8 cellular contexts compared by ENCODE assay signal in genomic region chr12:68406134-68406576, GRCh38.
DNase-seq lines count a peak whose midpoint lies in the region; ATAC-seq and TF ChIP-seq lines count a peak whose summit lies in the region.

No MANE protein-coding gene starts in this region.

- no peak for ATAC-seq in HG03354 (IDR thresholded peaks at IDR 0.05; ENCODE audit: poor library complexity, severe bottlenecking, unreplicated experiment)

- POLR2A ChIA-PET in MCF 10A (lab: Yijun Ruan, JAX) (interaction anchor here (0.8 to 1.5 kb wide), 4 partner anchors 9 to 281 kb away, joined by 3 to 6 read pairs (median 3); partner anchors contain the start of genes NUP107 and RAP1B), GM10248 (lab: Yijun Ruan, JAX) (no interaction called here)

- H3K4me3 ChIP-seq in stomach = peak overlapping the region in 1 of 4 donors; percentile 6

- H3K4me1 ChIP-seq in stomach = peaks cover 10 to 29% (median 23%) of the 10 kb centered on the region in 4 donors

- peaks cover 19% of the 10 kb centered on the region for H3K4me1 Mint-ChIP-seq in MCF 10A (ENCODE audit: insufficient read depth, unreplicated experiment)

- no peak for TF ChIP-seq POLR2A in stomach (IDR thresholded peaks at IDR 0.05)

- no peaks in the 10 kb centered on the region for H3K36me3 ChIP-seq in stomach

- DNase-seq in AML-193 (lab: John Stamatoyannopoulos, UW) (peak; percentile 87 to 88), Kasumi-1 (lab: John Stamatoyannopoulos, UW) (peak; percentile 91 to 93), MCF 10A (ENCODE audit: unreplicated experiment) (peak; percentile 91), inferior parietal cortex (ENCODE audit: extremely low spot score) (peak; percentile 13), stomach (peak; percentile 88), NCI-H1417 (lab: John Stamatoyannopoulos, UW) (no peak), GM10248 (ENCODE audit: extremely low spot score) (no peak)

- no peaks in the 10 kb centered on the region for H3K27me3 Mint-ChIP-seq in MCF 10A (ENCODE audit: insufficient read depth, unreplicated experiment)

- intact Hi-C loops in MCF 10A (cut with micrococcal nuclease) (loop anchor here (5.0 kb wide), 1 partner anchor 206 kb away; the partner anchor contains the start of gene RAP1B), stomach (cut with DNase I; ENCODE audit: low total_unique reads) (no loop called here)

- H3K27ac Mint-ChIP-seq in MCF 10A (ENCODE audit: low read depth, unreplicated experiment) = peak overlapping the region; percentile 6

- H3K27me3 ChIP-seq in stomach = no peaks in the 10 kb centered on the region

- TF ChIP-seq EP300 in stomach (IDR thresholded peaks at IDR 0.05) = no peak

- peaks cover 7% of the 10 kb centered on the region for H3K36me3 Mint-ChIP-seq in MCF 10A (ENCODE audit: insufficient read depth, unreplicated experiment)

- CTCF ChIA-PET in MCF 10A (lab: Yijun Ruan, JAX) (interaction anchor here (0.7 to 1.5 kb wide), 2 partner anchors 11 to 120 kb away, joined by 4 to 6 read pairs; no protein-coding TSS in a partner anchor), GM10248 (lab: Yijun Ruan, JAX) (interaction anchor here (1.2 to 1.3 kb wide), 2 partner anchors 10 to 36 kb away, joined by 3 read pairs; no protein-coding TSS in a partner anchor)

- H3K9me3 Mint-ChIP-seq in MCF 10A (ENCODE audit: unreplicated experiment) = no peaks in the 10 kb centered on the region

- peak; percentile 21 for TF ChIP-seq CTCF in MCF 10A (IDR thresholded peaks at IDR 0.05; ENCODE audit: unreplicated experiment)
- TF ChIP-seq CTCF in stomach (IDR thresholded peaks at IDR 0.05) = peak in 4 of 7 experiments; percentile 14 to 53 (median 34)
- TF ChIP-seq CTCF in GM10248 (IDR thresholded peaks at IDR 0.05; ENCODE audit: control extremely low read depth, extremely low read depth, low read depth, missing control alignments) = no peak

- no TSS peak for BruUV-seq in MCF 10A (replicated peaks; lab: Mats Ljungman, UMichigan)

- no peaks in the 10 kb centered on the region for H3K9me3 ChIP-seq in stomach

- H3K27ac ChIP-seq in stomach = peak overlapping the region; percentile 45 to 93 (median 80)

- peak overlapping the region; percentile 30 for H3K4me3 Mint-ChIP-seq in MCF 10A (ENCODE audit: unreplicated experiment)

- WGBS in stomach, 5 donors = 2 to 8% (median 7%) methylated on average over 5 of the region's 5 CpGs

Comparison
In these comparisons a context has a peak if more than half of its experiments do, and no peak if none do; other contexts are left out.
1. DNase-seq: peak in AML-193 (2 of 2), Kasumi-1 (2 of 2), MCF 10A (single experiment), inferior parietal cortex (single experiment) and stomach (single experiment); none in NCI-H1417 (0 of 3) and GM10248 (single experiment).